ENCODE assay signal across 8 cellular contexts in genomic region chr3:98522538-98523281, GRCh38. TPM values are rescaled to one million over a fixed set of nuclear protein-coding genes. Genes with fewer than 3 reads are reported as not detected.
A peak's percentile ranks its signal among the peaks of the same experiment; 100 is the strongest.
DNase-seq lines count a peak whose midpoint lies in the region; ATAC-seq and TF ChIP-seq lines count a peak whose summit lies in the region.

TSS of gene CLDND1 (minus strand) at chr3:98522902. CDS start at chr3:98521424, 1,478 bp downstream.

- intact Hi-C loops in PC-3 (cut with micrococcal nuclease) (loop anchor here (1.0 to 5.0 kb wide), 5 partner anchors 9 to 640 kb away; partner anchors contain the start of gene CPOX), mucosa of descending colon (cut with DNase I, micrococcal nuclease) (loop anchor here in 1 of 2 donors (5.0 to 10.0 kb wide), 2 partner anchors 75 to 758 kb away; partner anchors contain the start of gene ARL6)

- peak within 1 kb of the TSS; percentile 90 for H3K9ac ChIP-seq in PC-3 (ENCODE audit: low read length)

- H2AFZ ChIP-seq in PC-3 (ENCODE audit: low read length): peak within 1 kb of the TSS; percentile 80

- H3K9me3 ChIP-seq in PC-3 (ENCODE audit: low read length) (no peaks in the 10 kb centered on the region), mucosa of descending colon (no peaks in the 10 kb centered on the region)

- H3K79me2 ChIP-seq in PC-3 (ENCODE audit: low read length): peaks cover 44% of the 10 kb centered on the region

- TF ChIP-seq RAD21 in Ishikawa (IDR thresholded peaks at IDR 0.05; ENCODE audit: low read depth): no peak

- BruUV-seq in PC-3 (replicated peaks; lab: Mats Ljungman, UMichigan): no TSS peak

- peaks cover 29% of the 10 kb centered on the region; the same call in 1 of the 2 replicates for H4K20me1 ChIP-seq in PC-3 (ENCODE audit: low read length)

- peak within 1 kb of the TSS; percentile 82 for H3K4me2 ChIP-seq in PC-3 (ENCODE audit: low read length)

- H3F3A ChIP-seq in PC-3 (ENCODE audit: low read length, unreplicated experiment): no peaks in the 10 kb centered on the region

- H3K4me3 ChIP-seq in PC-3 (ENCODE audit: low read length): peak within 1 kb of the TSS; percentile 79
- H3K4me3 ChIP-seq in mucosa of descending colon: peak within 1 kb of the TSS; percentile 69

- CTCF ChIA-PET in PC-3 (lab: Charles Lee): interaction anchor here (0.6 kb wide), 2 partner anchors 69 to 247 kb away, joined by 3 to 4 read pairs; no protein-coding TSS in a partner anchor

- no peaks in the 10 kb centered on the region for H3K27me3 ChIP-seq in PC-3 (ENCODE audit: low read length)

- TF ChIP-seq CTCF in PC-3 (conservative IDR thresholded peaks at IDR 0.05; ENCODE audit: low read depth, low read length) (no peak), mucosa of descending colon (IDR thresholded peaks at IDR 0.05) (no peak)

- H3K4me1 ChIP-seq in PC-3 (ENCODE audit: insufficient read depth, low read length): peaks cover 21% of the 10 kb centered on the region
- peaks cover 3% of the 10 kb centered on the region for H3K4me1 ChIP-seq in mucosa of descending colon (ENCODE audit: low read depth)

- H3K36me3 ChIP-seq in PC-3 (ENCODE audit: low read depth, low read length) (peaks cover 36% of the 10 kb centered on the region), mucosa of descending colon (ENCODE audit: low read depth) (no peaks in the 10 kb centered on the region)

- ATAC-seq in GM21576 (IDR thresholded peaks at IDR 0.05; ENCODE audit: unreplicated experiment): peak; percentile 89
- peak; percentile 95 for ATAC-seq in PC-3
- peak; percentile 98 for ATAC-seq in mucosa of descending colon

- H3K27ac ChIP-seq in PC-3 (ENCODE audit: low read length): peak within 1 kb of the TSS; percentile 91
- peak within 1 kb of the TSS; percentile 97 for H3K27ac ChIP-seq in epithelial cell of prostate

- peak; percentile 91 for DNase-seq in DMS114 treated with DMSO at 0.1 percent for 48 hours (lab: John Stamatoyannopoulos, UW; ENCODE audit: unreplicated experiment)
- DNase-seq in PC-3: peak; percentile 99
- DNase-seq in activated T-cell treated with anti-CD3 and anti-CD28 coated beads for 48 hours (ENCODE audit: low read depth): peak; percentile 94
- DNase-seq in epithelial cell of prostate (ENCODE audit: low read depth, low spot score): peak; percentile 79
- peak; percentile 99 for DNase-seq in mucosa of descending colon
- DNase-seq in stimulated activated CD8-positive, alpha-beta memory T cell treated with anti-CD3 and anti-CD28 coated beads, Interleukin-4, amount 100 ng/mL, for 24 hours (ENCODE audit: low read depth): peak; percentile 94

- POLR2A ChIA-PET in PC-3 (lab: Charles Lee; ENCODE audit: unreplicated experiment): interaction anchor here (0.5 to 1.0 kb wide), 7 partner anchors 27 to 1606 kb away, joined by 3 to 7 read pairs (median 4); no protein-coding TSS in a partner anchor

- TF ChIP-seq EP300 in Ishikawa (IDR thresholded peaks at IDR 0.05; ENCODE audit: borderline replicate concordance): no peak

- H3K9me2 ChIP-seq in PC-3 (replicated peaks; ENCODE audit: low read length): no peaks in the 10 kb centered on the region

TF ChIP-seq in Ishikawa, 13 proteins besides CTCF, POLR2A, EP300 and RAD21:
- TF ChIP-seq USF1 (IDR thresholded peaks at IDR 0.05) (no peak), TEAD4 (IDR thresholded peaks at IDR 0.05) (peak; percentile 70), CREB1 (IDR thresholded peaks at IDR 0.05; ENCODE audit: low read depth) (peak; percentile 62; the same call in 1 of the 2 replicates), NFIC (IDR thresholded peaks at IDR 0.05) (peak; percentile 57; the same call in 1 of the 2 replicates), EGR1 (IDR thresholded peaks at IDR 0.05) (peak; percentile 62; the same call in 1 of the 2 replicates), FOXM1 (IDR thresholded peaks at IDR 0.05; ENCODE audit: borderline replicate concordance, low read depth) (no peak), CEBPB (IDR thresholded peaks at IDR 0.05) (no peak), TAF1 (IDR thresholded peaks at IDR 0.05; ENCODE audit: low read depth) (peak; percentile 63; the same call in 1 of the 2 replicates), MAX (IDR thresholded peaks at IDR 0.05) (no peak; the same call in 1 of the 2 replicates), YY1 (IDR thresholded peaks at IDR 0.05; ENCODE audit: low read depth) (peak; percentile 63), TCF12 (IDR thresholded peaks at IDR 0.05; ENCODE audit: low read depth) (peak; percentile 50; the same call in 1 of the 2 replicates), REST (IDR thresholded peaks at IDR 0.05; ENCODE audit: low read depth) (no peak), ZBTB7A (IDR thresholded peaks at IDR 0.05; ENCODE audit: low read depth) (0 out of 2 replicates have a peak, but pooled peaks have one; percentile 46)
TF ChIP-seq in Ishikawa: peak in this region for 8.

RNA-seq across cellular contexts. Expression of gene CLDND1, which starts in this region (rescaled TPM):
- total RNA-seq in PC-3 (2014; rRNA removed) (76.4 and 81.1 TPM in 2 replicates), mucosa of descending colon (100 to 1,000 TPM in 1 of 3 donors, 10 to 100 TPM in 2; 64.6 to 150 (median 70.4) TPM)

Comparison
In these comparisons a context has a peak if more than half of its experiments do, and no peak if none do; other contexts are left out.
1. Peak in every context shown above with its lines: DNase-seq, ATAC-seq, H3K4me3 ChIP-seq and H3K27ac ChIP-seq.